21 cellular contexts compared by ENCODE assay signal in the genomic region with DNA sequence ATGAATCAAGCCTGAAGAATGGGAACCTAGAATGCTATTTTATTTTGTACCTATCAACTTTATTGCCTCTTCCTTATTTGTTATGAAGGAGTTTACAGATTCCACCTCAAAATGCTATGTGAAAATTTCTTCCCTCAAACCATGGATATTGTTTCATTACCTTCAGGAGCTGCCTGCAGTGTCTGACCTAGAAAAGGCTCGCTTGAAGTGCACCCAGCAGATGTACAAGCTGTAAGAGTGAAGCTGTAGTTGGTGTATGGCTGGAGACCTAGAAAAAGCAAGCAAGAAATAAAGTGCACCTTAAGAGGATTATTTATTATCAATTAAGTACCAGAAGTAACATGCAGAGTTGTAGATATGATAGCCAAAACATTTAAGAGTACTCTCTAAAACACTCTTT.
DNase-seq lines count a peak whose midpoint lies in the region; ATAC-seq, FAIRE-seq and TF ChIP-seq lines count a peak whose summit lies in the region.
"Had no signal": no experiment of that assay in that cellular context is flagged by ENCODE, and none has a peak within 500 bp of the region (broad histone marks: within the 10 kb centered on the region; RNA-seq: fewer than 3 reads in every experiment).

No MANE protein-coding gene starts in this region.

- H3K27ac ChIP-seq in H1 (ENCODE audit: low read depth, low read length) (no peak overlapping the region), gastrocnemius medialis (no peak overlapping the region)
- H3K27ac ChIP-seq: 22Rv1; A549; BLaER1 treated with 17β-estradiol and CSF1 and Interleukin-3, amounts not matched to agents 10 nM and 100 nM; C4-2B had no signal

- no peak overlapping the region for H2AFZ ChIP-seq in H1 (ENCODE audit: low read length)

- no peaks in the 10 kb centered on the region for H3K79me1 ChIP-seq in H1 (ENCODE audit: low read depth, low read length)

- no peak overlapping the region for H2AK5ac ChIP-seq in H1 (ENCODE audit: low read depth, low read length)

- H3K4me1 ChIP-seq in H1 (replicated peaks in 1 of 4; ENCODE audit: control insufficient read depth in 3 of 4, insufficient read depth in 4 of 4, low read length in 3 of 4) = peaks cover 0 to 11% (median 0%) of the 10 kb centered on the region in 4 experiments; a peak in 2 of 7 replicates
- no peaks in the 10 kb centered on the region for H3K4me1 ChIP-seq in gastrocnemius medialis
- H3K4me1 ChIP-seq: A549; BLaER1 treated with 17β-estradiol and CSF1 and Interleukin-3, amounts not matched to agents 10 nM and 100 nM; Caco-2 had no signal

- TF ChIP-seq POLR2A in H1 (IDR thresholded peaks at IDR 0.05; ENCODE audit: control extremely low read depth in 1 of 2, low read depth in 2 of 2, low read length in 2 of 2) (no peak), gastrocnemius medialis (IDR thresholded peaks at IDR 0.05) (no peak)

- H3K4ac ChIP-seq in H1 (replicated peaks; ENCODE audit: insufficient read length, low read depth, low read length) = no peak overlapping the region

- in situ Hi-C loops in G401 (cut with HindIII; ENCODE audit: low sequenced_read_pairs) (no loop called here), gastrocnemius medialis (cut with MboI; ENCODE audit: low sequenced_read_pairs in 4 of 4) (no loop called here)

- H2BK120ac ChIP-seq in H1 (replicated peaks; ENCODE audit: low read depth, low read length) = no peak overlapping the region

- no peak overlapping the region for H2BK5ac ChIP-seq in H1 (ENCODE audit: low read depth, low read length)

- intact Hi-C loops in gastrocnemius medialis (cut with DNase I; ENCODE audit: low total_unique reads) = no loop called here

- POLR2A ChIA-PET in H1 (lab: Charles Lee; ENCODE audit: partially characterized antibody) = no interaction called here

- no peaks in the 10 kb centered on the region for H3K27me3 ChIP-seq in H1 (replicated peaks in 1 of 4; ENCODE audit: control insufficient read depth in 3 of 4, extremely low read depth in 1 of 4, insufficient read depth in 3 of 4, low read length in 3 of 4)
- H3K27me3 ChIP-seq in gastrocnemius medialis = no peaks in the 10 kb centered on the region
- H3K27me3 ChIP-seq: BLaER1 treated with 17β-estradiol and CSF1 and Interleukin-3, amounts not matched to agents 10 nM and 100 nM had no signal

- H3K36me3 ChIP-seq in H1 (ENCODE audit: control insufficient read depth in 2 of 4, insufficient read depth in 4 of 4, low read length in 3 of 4) (no peaks in the 10 kb centered on the region), gastrocnemius medialis (no peaks in the 10 kb centered on the region)
- H3K36me3 ChIP-seq: BLaER1 treated with 17β-estradiol and CSF1 and Interleukin-3, amounts not matched to agents 10 nM and 100 nM had no signal

- no peak overlapping the region for H3K9ac ChIP-seq in H1 (replicated peaks in 1 of 4; ENCODE audit: extremely low read depth in 1 of 4, low read depth in 3 of 4, low read length in 3 of 4)
- H3K9ac ChIP-seq: BLaER1 treated with 17β-estradiol and CSF1 and Interleukin-3, amounts not matched to agents 10 nM and 100 nM had no signal

- no peak overlapping the region for H3K4me2 ChIP-seq in H1 (ENCODE audit: insufficient read depth in 1 of 2, low read depth in 2 of 2, low read length in 2 of 2)
- H3K4me2 ChIP-seq: A549; BLaER1 treated with 17β-estradiol and CSF1 and Interleukin-3, amounts not matched to agents 10 nM and 100 nM had no signal

- peak overlapping the region; percentile 36; the same call in 1 of the 2 replicates for H2BK20ac ChIP-seq in H1 (ENCODE audit: low read length)

- TF ChIP-seq CTCF in H1 (IDR thresholded peaks at IDR 0.05; ENCODE audit: control extremely low read depth in 1 of 3, insufficient read depth in 1 of 3, low read depth in 1 of 3, low read length in 3 of 3) (no peak), gastrocnemius medialis (IDR thresholded peaks at IDR 0.05 in 4 of 5, conservative IDR thresholded peaks at IDR 0.05 in 1 of 5) (no peak)

- H3K14ac ChIP-seq in H1 (ENCODE audit: insufficient read length) = no peak overlapping the region

- WGBS in H1 (ENCODE audit: extremely low coverage in 1 of 2, insufficient coverage in 1 of 2, insufficient read length in 1 of 2, insufficient replicate concordance in 2 of 2, low coverage in 1 of 2, low lambda C conversion rate in 2 of 2, missing lambda C conversion rate in 1 of 2), 2 experiments = 100% methylated on average over 1 of the region's 1 CpG; no CpG with 5 or more reads in 1 of the 2 experiments

- no peak overlapping the region for H3K23ac ChIP-seq in H1 (ENCODE audit: insufficient read length)

- H3K79me2 ChIP-seq in H1 (ENCODE audit: control insufficient read depth in 1 of 2, insufficient read depth in 2 of 2, low read length in 2 of 2) = no peaks in the 10 kb centered on the region

- H2BK12ac ChIP-seq in H1 (ENCODE audit: low read depth, low read length) = no peak overlapping the region

- no peak for FAIRE-seq in H1 (lab: Jason Lieb, UNC)
- FAIRE-seq: A549, D721Med, GM12878, GM12892, GM18507 had no signal

- H3K4me3 ChIP-seq in H1 (ENCODE audit: extremely low read depth in 1 of 4, insufficient read depth in 2 of 4, low read depth in 3 of 4, low read length in 4 of 4) (no peak overlapping the region), gastrocnemius medialis (no peak overlapping the region)
- H3K4me3 ChIP-seq: A549; BLaER1 treated with 17β-estradiol and CSF1 and Interleukin-3, amounts not matched to agents 10 nM and 100 nM; GM12878 had no signal

- no peak overlapping the region for H4K8ac ChIP-seq in H1 (ENCODE audit: extremely low read depth, insufficient read depth, low read length)

- no peak overlapping the region for H4K5ac ChIP-seq in H1 (ENCODE audit: insufficient read length, low read depth, low read length)

- H4K20me1 ChIP-seq in H1 (replicated peaks in 1 of 2; ENCODE audit: control insufficient read depth in 1 of 2, insufficient read depth in 2 of 2, low read length in 2 of 2) = no peaks in the 10 kb centered on the region
- H4K20me1 ChIP-seq: BLaER1 treated with 17β-estradiol and CSF1 and Interleukin-3, amounts not matched to agents 10 nM and 100 nM had no signal

- no peak overlapping the region; the same call in 1 of the 2 replicates for H3K18ac ChIP-seq in H1 (ENCODE audit: extremely low read depth, low read length)

- H2BK15ac ChIP-seq in H1 (ENCODE audit: low read length) = no peak overlapping the region

- no peak for TF ChIP-seq EP300 in H1 (IDR thresholded peaks at IDR 0.05; ENCODE audit: borderline replicate concordance in 1 of 2, low read depth in 2 of 2, low read length in 2 of 2)

- no peak overlapping the region for H3K56ac ChIP-seq in H1 (replicated peaks; ENCODE audit: insufficient read length, low read depth, low read length)

- H3K9me3 ChIP-seq in H1 (ENCODE audit: insufficient read depth in 2 of 2, low read depth in 1 of 2, low read length in 1 of 2) (no peaks in the 10 kb centered on the region), gastrocnemius medialis (no peaks in the 10 kb centered on the region)
- H3K9me3 ChIP-seq: A549; BLaER1 treated with 17β-estradiol and CSF1 and Interleukin-3, amounts not matched to agents 10 nM and 100 nM; Caco-2 had no signal

- H4K91ac ChIP-seq in H1 (replicated peaks; ENCODE audit: insufficient read length, low read length) = peak overlapping the region; percentile 48

- DNase-seq in G401 (ENCODE audit: low spot score) (peak; percentile 63), cerebellar cortex (ENCODE audit: low spot score) (peak; percentile 57), H1 (ENCODE audit: low read depth in 1 of 2, low spot score in 2 of 2) (no peak), gastrocnemius medialis (no peak)
- DNase-seq: AML-193; Caco-2; Calu3; CD4-positive, alpha-beta T cell; CD8-positive, alpha-beta T cell; DMS79 treated with DMSO at 0.1 percent for 48 hours; GDM1 had no signal

- H3K23me2 ChIP-seq in H1 (ENCODE audit: low read depth, low read length) = no peaks in the 10 kb centered on the region

- ATAC-seq in HG03521 (IDR thresholded peaks at IDR 0.05; ENCODE audit: unreplicated experiment) = no peak
- no peak for ATAC-seq in HG03097 (IDR thresholded peaks at IDR 0.05; ENCODE audit: low FRiP score, unreplicated experiment)
- no peak for ATAC-seq in gastrocnemius medialis
- ATAC-seq: A549; CD8-positive, alpha-beta T cell; GM12878 had no signal

- TF ChIP-seq RAD21 in H1 (IDR thresholded peaks at IDR 0.05 in 1 of 2, conservative IDR thresholded peaks at IDR 0.05 in 1 of 2; ENCODE audit: low read depth in 2 of 2, low read length in 2 of 2) = no peak

- CTCF ChIA-PET in H1 (lab: Charles Lee; ENCODE audit: partially characterized antibody) = interaction anchor here (0.8 to 1.6 kb wide), 2 partner anchors 9 to 57 kb away, joined by 3 to 7 read pairs; no protein-coding TSS in a partner anchor

TF ChIP-seq in H1, 55 proteins besides CTCF, POLR2A, EP300 and RAD21 (continues in another document):
- TF ChIP-seq SIRT6 (IDR thresholded peaks at IDR 0.05; ENCODE audit: low read length) (no peak), TAF1 (IDR thresholded peaks at IDR 0.05; ENCODE audit: low read depth, low read length) (no peak), CREB1 (IDR thresholded peaks at IDR 0.05) (no peak), GABPA (IDR thresholded peaks at IDR 0.05; ENCODE audit: borderline replicate concordance, insufficient read depth, low read length) (no peak), FOSL1 (IDR thresholded peaks at IDR 0.05; ENCODE audit: insufficient read depth, low read depth, low read length) (no peak), TAF7 (optimal IDR thresholded peaks at IDR 0.05; ENCODE audit: borderline replicate concordance, low read depth, low read length) (no peak), PHF8 (conservative IDR thresholded peaks at IDR 0.05; ENCODE audit: low read depth, low read length) (no peak), TCF12 (IDR thresholded peaks at IDR 0.05; ENCODE audit: low read depth, low read length) (no peak), GTF2F1 (IDR thresholded peaks at IDR 0.05; ENCODE audit: borderline replicate concordance, low read depth, low read length) (no peak), CEBPB (IDR thresholded peaks at IDR 0.05; ENCODE audit: low read depth, low read length) (no peak)
- TF ChIP-seq, protein P1, sequence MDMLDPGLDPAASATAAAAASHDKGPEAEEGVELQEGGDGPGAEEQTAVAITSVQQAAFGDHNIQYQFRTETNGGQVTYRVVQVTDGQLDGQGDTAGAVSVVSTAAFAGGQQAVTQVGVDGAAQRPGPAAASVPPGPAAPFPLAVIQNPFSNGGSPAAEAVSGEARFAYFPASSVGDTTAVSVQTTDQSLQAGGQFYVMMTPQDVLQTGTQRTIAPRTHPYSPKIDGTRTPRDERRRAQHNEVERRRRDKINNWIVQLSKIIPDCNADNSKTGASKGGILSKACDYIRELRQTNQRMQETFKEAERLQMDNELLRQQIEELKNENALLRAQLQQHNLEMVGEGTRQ (IDR thresholded peaks at IDR 0.05; ENCODE audit: low read length) = no peak

Comparison
In these comparisons a context has a peak if more than half of its experiments do, and no peak if none do; other contexts are left out.
1. DNase-seq: peak in G401 (single experiment) and cerebellar cortex (single experiment); none in H1 (0 of 2) and gastrocnemius medialis (0 of 2).